In genomic region chr15:74768771-74769342, GRCh38 we compare ENCODE assay signal across 9 cellular contexts. TPM values are rescaled to one million over a fixed set of nuclear protein-coding genes. Genes with fewer than 3 reads are reported as not detected.
A peak's percentile ranks its signal among the peaks of the same experiment; 100 is the strongest.
DNase-seq lines count a peak whose midpoint lies in the region; ATAC-seq, FAIRE-seq and TF ChIP-seq lines count a peak whose summit lies in the region.
"Had no signal": no experiment of that assay in that cellular context is flagged by ENCODE, and none has a peak within 500 bp of the region (broad histone marks: within the 10 kb centered on the region; RNA-seq: fewer than 3 reads in every experiment).

No MANE protein-coding gene starts in this region.

- intact Hi-C loops in HCT116 (cut with micrococcal nuclease): loop anchor here (1.0 to 2.0 kb wide), 2 partner anchors 134 to 394 kb away; no protein-coding TSS in a partner anchor
- intact Hi-C loops in OCI-LY7 (cut with micrococcal nuclease; ENCODE audit: unreplicated experiment): loop anchor here (1.0 to 10.0 kb wide), 2 partner anchors 134 to 394 kb away; no protein-coding TSS in a partner anchor

- peaks cover 5 to 8% of the 10 kb centered on the region in 2 donors for H3K27me3 Mint-ChIP-seq in CD8-positive, alpha-beta memory T cell
- peaks cover 10% of the 10 kb centered on the region for H3K27me3 Mint-ChIP-seq in osteocyte (ENCODE audit: unreplicated experiment)

- no TSS peak for BruUV-seq in HCT116 (replicated peaks; lab: Mats Ljungman, UMichigan)
- no TSS peak for BruUV-seq in OCI-LY7 (replicated peaks; lab: Mats Ljungman, UMichigan)

- no peaks in the 10 kb centered on the region for H3K9me3 ChIP-seq in CD8-positive, alpha-beta memory T cell (ENCODE audit: low read length)
- H3K9me3 ChIP-seq in HCT116 (ENCODE audit: control insufficient read depth in 1 of 2, insufficient read depth in 1 of 2, low read depth in 1 of 2, low read length in 2 of 2) (no peaks in the 10 kb centered on the region), OCI-LY7 (ENCODE audit: low read length) (no peaks in the 10 kb centered on the region)

- TF ChIP-seq CTCF in HCT116 (IDR thresholded peaks at IDR 0.05 in 2 of 3, conservative IDR thresholded peaks at IDR 0.05 in 1 of 3; ENCODE audit: borderline replicate concordance in 1 of 3, insufficient read depth in 1 of 3, low read depth in 2 of 3, low read length in 2 of 3) (peak; percentile 70 to 93 (median 90)), OCI-LY7 (conservative IDR thresholded peaks at IDR 0.05; ENCODE audit: low read length) (peak; percentile 94), osteocyte (IDR thresholded peaks at IDR 0.05) (peak; percentile 85)

- H3K4me3 Mint-ChIP-seq in CD8-positive, alpha-beta memory T cell: peak overlapping the region in 1 of 7 donors; percentile 35
- peak overlapping the region; percentile 35 for H3K4me3 Mint-ChIP-seq in osteocyte (ENCODE audit: unreplicated experiment)

- no peaks in the 10 kb centered on the region for H4K20me1 ChIP-seq in HCT116 (ENCODE audit: insufficient read depth)
- no peaks in the 10 kb centered on the region for H4K20me1 ChIP-seq in OCI-LY7 (ENCODE audit: insufficient read depth, low read length)

- H3K4me2 ChIP-seq in HCT116 (ENCODE audit: low read length) (peak overlapping the region; percentile 79), OCI-LY7 (ENCODE audit: low read length) (no peak overlapping the region)

- RAD21 ChIA-PET in HCT116 (lab: Charles Lee; ENCODE audit: low non-redundant PET in 1 of 2, low total read pairs in 2 of 2, uncharacterized antibody in 2 of 2, unreplicated experiment in 2 of 2): interaction anchor here (0.6 to 1.9 kb wide), 11 partner anchors 45 to 254 kb away, joined by 3 to 13 read pairs (median 4); no protein-coding TSS in a partner anchor

- H3K9me3 Mint-ChIP-seq in CD8-positive, alpha-beta memory T cell: no peaks in the 10 kb centered on the region
- no peaks in the 10 kb centered on the region for H3K9me3 Mint-ChIP-seq in osteocyte (ENCODE audit: unreplicated experiment)

- ATAC-seq in HCT116 (peak; percentile 67), GM21367 (IDR thresholded peaks at IDR 0.05; ENCODE audit: unreplicated experiment) (no peak), GM21723 (IDR thresholded peaks at IDR 0.05; ENCODE audit: unreplicated experiment) (no peak)

- H3K4me3 ChIP-seq in CD8-positive, alpha-beta memory T cell (ENCODE audit: low read length): no peak overlapping the region
- H3K4me3 ChIP-seq in HCT116 (replicated peaks in 1 of 2; ENCODE audit: low read depth in 1 of 2, low read length in 2 of 2) (peak overlapping the region; percentile 22 to 36; a peak in 3 of 4 replicates), OCI-LY7 (ENCODE audit: low read depth, low read length, poor library complexity, severe bottlenecking) (no peak overlapping the region)

- peak; percentile 94 for TF ChIP-seq RAD21 in HCT116 (IDR thresholded peaks at IDR 0.05; ENCODE audit: low read depth)

- no peak overlapping the region for H3K27ac ChIP-seq in CD8-positive, alpha-beta memory T cell (ENCODE audit: low read depth, low read length)
- no peak overlapping the region for H3K27ac ChIP-seq in HCT116 (ENCODE audit: low read depth, low read length)
- no peak overlapping the region for H3K27ac ChIP-seq in OCI-LY7 (ENCODE audit: low read depth, low read length, poor library complexity, severe bottlenecking)

- H3K4me1 Mint-ChIP-seq in CD8-positive, alpha-beta memory T cell: peaks cover 13 to 23% (median 20%) of the 10 kb centered on the region in 3 donors
- peaks cover 6% of the 10 kb centered on the region for H3K4me1 Mint-ChIP-seq in osteocyte (ENCODE audit: unreplicated experiment)

- POLR2A ChIA-PET in CD8-positive, alpha-beta memory T cell (lab: Charles Lee): interaction anchor here (0.7 to 1.9 kb wide), 4 partner anchors 24 to 134 kb away, joined by 3 to 20 read pairs (median 4); no protein-coding TSS in a partner anchor
- POLR2A ChIA-PET in HCT116 (lab: Charles Lee): interaction anchor here (0.8 to 2.5 kb wide), 3 partner anchors 9 to 151 kb away, joined by 3 to 14 read pairs (median 6); no protein-coding TSS in a partner anchor
- POLR2A ChIA-PET in OCI-LY7 (lab: Charles Lee): interaction anchor here (0.7 to 1.6 kb wide), 4 partner anchors 12 to 137 kb away, joined by 3 to 4 read pairs (median 3); no protein-coding TSS in a partner anchor

- H2AFZ ChIP-seq in HCT116 (ENCODE audit: low read depth, low read length, poor library complexity, severe bottlenecking): peak overlapping the region; percentile 96
- no peak overlapping the region for H2AFZ ChIP-seq in OCI-LY7 (ENCODE audit: low read length)

- no peaks in the 10 kb centered on the region for H3K27me3 ChIP-seq in CD8-positive, alpha-beta memory T cell (ENCODE audit: insufficient read depth, low read length, poor library complexity, severe bottlenecking)
- H3K27me3 ChIP-seq in HCT116 (ENCODE audit: insufficient read depth, low read length): no peaks in the 10 kb centered on the region

- H3K36me3 Mint-ChIP-seq in CD8-positive, alpha-beta memory T cell: no peaks in the 10 kb centered on the region
- no peaks in the 10 kb centered on the region for H3K36me3 Mint-ChIP-seq in osteocyte (ENCODE audit: unreplicated experiment)

- H3K9me2 ChIP-seq in HCT116 (ENCODE audit: insufficient read depth): no peaks in the 10 kb centered on the region
- no peaks in the 10 kb centered on the region for H3K9me2 ChIP-seq in OCI-LY7 (ENCODE audit: insufficient read depth, low read length)

- no peak overlapping the region for H3K9ac ChIP-seq in HCT116 (ENCODE audit: low read length)

- H3K36me3 ChIP-seq in CD8-positive, alpha-beta memory T cell (ENCODE audit: insufficient read depth, low read length): no peaks in the 10 kb centered on the region
- H3K36me3 ChIP-seq in HCT116 (ENCODE audit: control insufficient read depth in 1 of 2, insufficient read depth in 2 of 2, low read length in 2 of 2) (no peaks in the 10 kb centered on the region), OCI-LY7 (ENCODE audit: insufficient read depth, low read length) (no peaks in the 10 kb centered on the region)

- peaks cover 17% of the 10 kb centered on the region for H3K4me1 ChIP-seq in CD8-positive, alpha-beta memory T cell (ENCODE audit: insufficient read depth, low read length)
- H3K4me1 ChIP-seq in HCT116 (ENCODE audit: control insufficient read depth in 1 of 2, insufficient read depth in 2 of 2, low read length in 2 of 2) (peaks cover 2 to 16% of the 10 kb centered on the region in 2 experiments; a peak in 3 of 4 replicates), OCI-LY7 (ENCODE audit: insufficient read depth, low read length, poor library complexity, severe bottlenecking) (peaks cover 40% of the 10 kb centered on the region)

- DNase-seq in CD8-positive, alpha-beta memory T cell: peak; percentile 50 to 76 (median 58)
- DNase-seq in HCT116 (ENCODE audit: low read depth, low spot score) (peak; percentile 42), OCI-LY7 (ENCODE audit: low spot score) (peak; percentile 68), frontal cortex (ENCODE audit: low spot score in 2 of 2) (peak; percentile 77 to 82), osteocyte (ENCODE audit: extremely low spot score, unreplicated experiment) (no peak)
- DNase-seq in activated T-helper 9 cell treated with anti-CD3 and anti-CD28 coated beads, Interleukin-2, amount 50 U/mL, for 16 hours (ENCODE audit: low read depth): peak; percentile 48

- no peak for TF ChIP-seq POLR2A in HCT116 (IDR thresholded peaks at IDR 0.05; ENCODE audit: borderline replicate concordance, extremely low read depth, insufficient read depth, insufficient read length)

- no peaks in the 10 kb centered on the region for H3K79me2 ChIP-seq in HCT116 (ENCODE audit: insufficient read depth, low read length)
- H3K79me2 ChIP-seq in OCI-LY7 (ENCODE audit: insufficient read depth, low read depth, low read length): no peaks in the 10 kb centered on the region

- CTCF ChIA-PET in CD8-positive, alpha-beta memory T cell (lab: Charles Lee): interaction anchor here (1.0 to 18.5 kb wide), 27 partner anchors 10 to 399 kb away, joined by 3 to 1086 read pairs (median 7); partner anchors contain the start of genes CPLX3, CSK, CYP1A1 and FAM219B
- CTCF ChIA-PET in HCT116 (lab: Charles Lee): interaction anchor here (0.7 to 6.1 kb wide), 25 partner anchors 9 to 457 kb away, joined by 3 to 258 read pairs (median 5); partner anchors contain the start of gene CYP1A1
- CTCF ChIA-PET in OCI-LY7 (lab: Charles Lee; ENCODE audit: unreplicated experiment): interaction anchor here (0.9 to 2.0 kb wide), 3 partner anchors 11 to 147 kb away, joined by 3 to 6 read pairs (median 5); no protein-coding TSS in a partner anchor

- no peak for FAIRE-seq in frontal cortex (lab: Jason Lieb, UNC)
- FAIRE-seq: TTC549 had no signal

- H3K27ac Mint-ChIP-seq in CD8-positive, alpha-beta memory T cell: peak overlapping the region in 3 of 8 donors; percentile 3 to 21 (median 17)
- H3K27ac Mint-ChIP-seq in osteocyte (ENCODE audit: unreplicated experiment): no peak overlapping the region

RNA-seq across cellular contexts. Expression of gene CSK, which starts 13.0 kb away (rescaled TPM):
- total RNA-seq in CD8-positive, alpha-beta memory T cell: 100 to 1,000 TPM; 288 to 294 TPM
- 154 TPM for polyA plus RNA-seq in CD8-positive, alpha-beta memory T cell
- total RNA-seq in HCT116 (2021; ENCODE audit: unreplicated experiment): 72.2 TPM
- 56.2 and 62.3 TPM in 2 replicates for polyA plus RNA-seq in HCT116 (2012)
- total RNA-seq in OCI-LY7 (2014; rRNA removed; shearing (Covaris generic)): 106 and 112 TPM in 2 replicates
- 318 and 355 TPM in 2 replicates for total RNA-seq in OCI-LY7 (2022)
- 26.5 TPM for total RNA-seq in frontal cortex
- total RNA-seq in osteocyte: 56.0 and 57.0 TPM in 2 replicates

RNA-seq across cellular contexts. Expression of gene CYP1A2, which starts 20.2 kb away (rescaled TPM):
- total RNA-seq in CD8-positive, alpha-beta memory T cell: not detected
- not detected for polyA plus RNA-seq in CD8-positive, alpha-beta memory T cell
- total RNA-seq in HCT116 (2021; ENCODE audit: unreplicated experiment): not detected
- not detected in 2 replicates for polyA plus RNA-seq in HCT116 (2012)
- not detected in 2 replicates for total RNA-seq in OCI-LY7 (2014; rRNA removed; shearing (Covaris generic))
- not detected in 2 replicates for total RNA-seq in OCI-LY7 (2022)
- total RNA-seq in frontal cortex: not detected
- total RNA-seq in osteocyte: not detected in 2 replicates

RNA-seq across cellular contexts. Expression of gene CYP1A1, which starts 43.5 kb away (rescaled TPM):
- total RNA-seq in CD8-positive, alpha-beta memory T cell: 1 to 10 TPM; 2.4 to 2.6 TPM
- polyA plus RNA-seq in CD8-positive, alpha-beta memory T cell: 0.09 TPM
- total RNA-seq in HCT116 (2021; ENCODE audit: unreplicated experiment): 1.5 TPM
- polyA plus RNA-seq in HCT116 (2012): 0.51 and 1.0 TPM in 2 replicates
- not detected in 2 replicates for total RNA-seq in OCI-LY7 (2014; rRNA removed; shearing (Covaris generic))
- total RNA-seq in OCI-LY7 (2022): 0.22 and 0.29 TPM in 2 replicates
- total RNA-seq in frontal cortex: 0.41 TPM
- total RNA-seq in osteocyte: 0.18 and 0.24 TPM in 2 replicates

RNA-seq across cellular contexts. Expression of gene LMAN1L, which starts 43.8 kb away (rescaled TPM):
- under 1 TPM in 1 of 2 experiments, not detected in 1; 0.27 TPM for total RNA-seq in CD8-positive, alpha-beta memory T cell
- not detected for polyA plus RNA-seq in CD8-positive, alpha-beta memory T cell
- 0.17 TPM for total RNA-seq in HCT116 (2021; ENCODE audit: unreplicated experiment)
- 0.01 and 0.06 TPM in 2 replicates for polyA plus RNA-seq in HCT116 (2012)
- 0.09 TPM in 1 of 2 replicates, not detected in the other for total RNA-seq in OCI-LY7 (2014; rRNA removed; shearing (Covaris generic))
- 0.37 and 0.38 TPM in 2 replicates for total RNA-seq in OCI-LY7 (2022)
- not detected for total RNA-seq in frontal cortex
- total RNA-seq in osteocyte: not detected in 2 replicates

RNA-seq across cellular contexts. Expression of gene CPLX3, which starts 57.6 kb away (rescaled TPM):
- total RNA-seq in CD8-positive, alpha-beta memory T cell: not detected
- not detected for polyA plus RNA-seq in CD8-positive, alpha-beta memory T cell
- total RNA-seq in HCT116 (2021; ENCODE audit: unreplicated experiment) (not detected), OCI-LY7 (2022) (1.5 and 2.1 TPM in 2 replicates), frontal cortex (0.82 TPM), osteocyte (not detected in 2 replicates)
- not detected in 2 replicates for polyA plus RNA-seq in HCT116 (2012)
- total RNA-seq in OCI-LY7 (2014; rRNA removed; shearing (Covaris generic)): 0.35 and 0.57 TPM in 2 replicates

Comparison
In these comparisons a context has a peak if more than half of its experiments do, and no peak if none do; other contexts are left out.
1. H3K4me3 ChIP-seq: peak in HCT116 (2 of 2); none in CD8-positive, alpha-beta memory T cell (single experiment) and OCI-LY7 (single experiment).
2. Peak in every context shown above with its lines, with median percentiles within 50 percentile points of each other: CTCF ChIP-seq.